In the genomic region with DNA sequence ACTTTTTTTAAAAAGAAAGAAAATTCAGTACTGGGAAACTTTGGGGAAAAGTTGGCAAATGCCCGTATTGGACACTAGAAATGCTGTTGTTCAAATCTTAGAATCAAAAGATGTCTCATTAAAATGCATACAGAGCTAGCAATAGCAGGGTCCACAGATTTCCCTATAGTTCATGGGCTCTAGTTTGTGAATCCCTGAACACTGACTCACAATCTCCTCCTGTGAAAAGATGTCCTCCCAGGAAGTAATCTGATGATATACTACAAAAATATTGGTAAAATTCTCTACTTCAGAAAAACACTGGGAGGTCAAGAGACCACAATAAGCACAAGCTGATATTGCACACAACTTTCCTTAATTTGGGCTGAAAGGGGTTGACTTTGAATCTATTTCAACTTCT, we compare ENCODE assay signal across 22 cellular contexts.
"Had no signal": no experiment of that assay in that cellular context is flagged by ENCODE, and none has a peak within 500 bp of the region (broad histone marks: within the 10 kb centered on the region; RNA-seq: fewer than 3 reads in every experiment).

No MANE protein-coding gene starts in this region.

- H3K36me3 Mint-ChIP-seq: T-cell had no signal

- H3K27ac ChIP-seq: cardiac muscle cell, esophagus squamous epithelium, left lung, thyroid gland had no signal

- DNase-seq: activated CD4-positive, alpha-beta T cell treated with anti-CD3 and anti-CD28 coated beads, Interleukin-2, amount 10 ng/mL, durations not matched to agents 24 days and 14 days; activated CD8-positive, alpha-beta T cell treated with anti-CD3 and anti-CD28 coated beads for 36 hours; activated naive CD4-positive, alpha-beta T cell treated with anti-CD3 and anti-CD28 coated beads for 36 hours; activated naive CD8-positive, alpha-beta T cell treated with anti-CD3 and anti-CD28 coated beads, Interleukin-2, amount 50 U/mL, for 24 hours; activated T-cell treated with anti-CD3 and anti-CD28 coated beads, Interleukin-2, amount 50 U/mL, for 1 hour; anterior cingulate cortex; effector memory CD8-positive, alpha-beta T cell; esophagus squamous epithelium; foreskin melanocyte; left lung; midbrain; nephron progenitor cell; occipital lobe; posterior cingulate gyrus; stimulated activated CD4-positive, alpha-beta T cell treated with anti-CD3 and anti-CD28 coated beads, Interleukin-12 subunit alpha, Interleukin-12 subunit beta, amount 100 ng/mL, for 4 hours; stimulated activated CD4-positive, alpha-beta T cell treated with anti-CD3 and anti-CD28 coated beads, Interleukin-1b, Interleukin-23, amount 100 ng/mL, for 48 hours; stimulated activated CD8-positive, alpha-beta memory T cell treated with anti-CD3 and anti-CD28 coated beads, Interleukin-4, amount 100 ng/mL, for 48 hours; stimulated activated naive CD4-positive, alpha-beta T cell; T-cell; thyroid gland had no signal

- H3K9me3 Mint-ChIP-seq: activated CD8-positive, alpha-beta T cell treated with anti-CD3 and anti-CD28 coated beads for 36 hours; activated naive CD4-positive, alpha-beta T cell treated with anti-CD3 and anti-CD28 coated beads for 36 hours; activated naive CD8-positive, alpha-beta T cell treated with anti-CD3 and anti-CD28 coated beads, Interleukin-2, amount 50 U/mL, for 24 hours; nephron progenitor cell had no signal

- ATAC-seq: activated CD8-positive, alpha-beta T cell treated with anti-CD3 and anti-CD28 coated beads for 36 hours; activated naive CD8-positive, alpha-beta T cell treated with anti-CD3 and anti-CD28 coated beads, Interleukin-2, amount 50 U/mL, for 24 hours; effector memory CD8-positive, alpha-beta T cell; left lung; T-cell had no signal

- H3K4me1 ChIP-seq: esophagus squamous epithelium, left lung, thyroid gland had no signal

- H3K4me3 ChIP-seq: cardiac muscle cell, esophagus squamous epithelium, left lung, thyroid gland had no signal

- H3K9me3 ChIP-seq: esophagus squamous epithelium, thyroid gland had no signal

- H3K27ac Mint-ChIP-seq: activated CD4-positive, alpha-beta T cell treated with anti-CD3 and anti-CD28 coated beads, Interleukin-2, amount 10 ng/mL, durations not matched to agents 24 days and 14 days; activated CD8-positive, alpha-beta T cell treated with anti-CD3 and anti-CD28 coated beads for 36 hours; activated naive CD4-positive, alpha-beta T cell treated with anti-CD3 and anti-CD28 coated beads for 36 hours; activated naive CD8-positive, alpha-beta T cell treated with anti-CD3 and anti-CD28 coated beads, Interleukin-2, amount 50 U/mL, for 24 hours; activated T-helper 2 cell treated with anti-CD3 and anti-CD28 coated beads, Interferon-gamma antibody, Interleukin-2, Interleukin-4, amounts not matched to agents 10 μg/mL and 5 μg/mL and 100 μg/mL, durations not matched to agents 14 hours and 24 hours and 36 hours; effector memory CD8-positive, alpha-beta T cell; nephron progenitor cell; T-cell had no signal

- H3K27me3 ChIP-seq: cardiac muscle cell, esophagus squamous epithelium, left lung, thyroid gland had no signal

- H3K36me3 ChIP-seq: cardiac muscle cell, esophagus squamous epithelium, left lung, thyroid gland had no signal
